11 cellular contexts compared by ENCODE assay signal in genomic region chr3:50138266-50139230, GRCh38. TPM values are rescaled to one million over a fixed set of nuclear protein-coding genes. Genes with fewer than 3 reads are reported as not detected.
A peak's percentile ranks its signal among the peaks of the same experiment; 100 is the strongest.
DNase-seq lines count a peak whose midpoint lies in the region; ATAC-seq and TF ChIP-seq lines count a peak whose summit lies in the region.
"Had no signal": no experiment of that assay in that cellular context is flagged by ENCODE, and none has a peak within 500 bp of the region (broad histone marks: within the 10 kb centered on the region; RNA-seq: fewer than 3 reads in every experiment).

No MANE protein-coding gene starts in this region.

- peaks cover 12% of the 10 kb centered on the region for H3K4me1 Mint-ChIP-seq in activated CD8-positive, alpha-beta T cell treated with anti-CD3 and anti-CD28 coated beads, Interleukin-2, amount 10 ng/mL, durations not matched to agents 7 days and 5 days (ENCODE audit: low read depth)
- peaks cover 54% of the 10 kb centered on the region for H3K4me1 Mint-ChIP-seq in mesothelial cell of epicardium

- no peak for TF ChIP-seq POLR2A in vagina (IDR thresholded peaks at IDR 0.05)

- no peaks in the 10 kb centered on the region for H3K9me3 Mint-ChIP-seq in activated CD8-positive, alpha-beta T cell treated with anti-CD3 and anti-CD28 coated beads, Interleukin-2, amount 10 ng/mL, durations not matched to agents 7 days and 5 days (ENCODE audit: insufficient read depth)
- no peaks in the 10 kb centered on the region for H3K9me3 Mint-ChIP-seq in mesothelial cell of epicardium

- no peaks in the 10 kb centered on the region for H3K9me3 ChIP-seq in vagina

- intact Hi-C loops in vagina (cut with DNase I): no loop called here

- H3K36me3 ChIP-seq in vagina: no peaks in the 10 kb centered on the region

- TF ChIP-seq CTCF in mesothelial cell of epicardium (IDR thresholded peaks at IDR 0.05; ENCODE audit: unreplicated experiment): no peak
- TF ChIP-seq CTCF in vagina (IDR thresholded peaks at IDR 0.05): no peak

- DNase-seq in NCI-H2227 (lab: John Stamatoyannopoulos, UW; ENCODE audit: unreplicated experiment): peak; percentile 62
- DNase-seq in NCI-H2227 treated with DMSO at 0.1 percent for 48 hours (lab: John Stamatoyannopoulos, UW): no peak
- DNase-seq in MV-4-11 (lab: John Stamatoyannopoulos, UW): peak; percentile 30
- no peak for DNase-seq in activated CD8-positive, alpha-beta T cell treated with anti-CD3 and anti-CD28 coated beads, Interleukin-2, amount 10 ng/mL, durations not matched to agents 7 days and 5 days
- DNase-seq in mesothelial cell of epicardium (ENCODE audit: low spot score in 2 of 2, unreplicated experiment in 2 of 2): no peak
- DNase-seq in NCI-H2107 (lab: John Stamatoyannopoulos, UW): no peak
- no peak for DNase-seq in vagina (ENCODE audit: extremely low spot score in 2 of 2)
- no peak for DNase-seq in globus pallidus (ENCODE audit: low spot score)
- DNase-seq: stimulated activated CD4-positive, alpha-beta T cell treated with anti-CD3 and anti-CD28 coated beads, Interleukin-4, amount 100 ng/mL, for 24 hours had no signal

- H3K4me3 Mint-ChIP-seq in activated CD8-positive, alpha-beta T cell treated with anti-CD3 and anti-CD28 coated beads, Interleukin-2, amount 10 ng/mL, durations not matched to agents 7 days and 5 days: no peak overlapping the region
- H3K4me3 Mint-ChIP-seq in mesothelial cell of epicardium: peak overlapping the region; percentile 44

- no peak for ATAC-seq in activated CD8-positive, alpha-beta T cell treated with anti-CD3 and anti-CD28 coated beads, Interleukin-2, amount 10 ng/mL, durations not matched to agents 7 days and 5 days
- ATAC-seq: HCT116 had no signal

- no peaks in the 10 kb centered on the region for H3K36me3 Mint-ChIP-seq in activated CD8-positive, alpha-beta T cell treated with anti-CD3 and anti-CD28 coated beads, Interleukin-2, amount 10 ng/mL, durations not matched to agents 7 days and 5 days (ENCODE audit: low read depth)
- no peaks in the 10 kb centered on the region for H3K36me3 Mint-ChIP-seq in mesothelial cell of epicardium

- H3K4me1 ChIP-seq in vagina: peaks cover 28% of the 10 kb centered on the region

- H3K27ac ChIP-seq in vagina: no peak overlapping the region

- H3K27me3 Mint-ChIP-seq in activated CD8-positive, alpha-beta T cell treated with anti-CD3 and anti-CD28 coated beads, Interleukin-2, amount 10 ng/mL, durations not matched to agents 7 days and 5 days (ENCODE audit: low read depth): peaks cover 2% of the 10 kb centered on the region
- no peaks in the 10 kb centered on the region for H3K27me3 Mint-ChIP-seq in mesothelial cell of epicardium (ENCODE audit: low read depth)

- H3K27me3 ChIP-seq in vagina: no peaks in the 10 kb centered on the region

- POLR2A ChIA-PET in activated CD8-positive, alpha-beta T cell treated with anti-CD3 and anti-CD28 coated beads, Interleukin-2, amount 10 ng/mL, durations not matched to agents 7 days and 5 days (lab: Charles Lee): no interaction called here

- no peak overlapping the region for H3K4me3 ChIP-seq in vagina

- CTCF ChIA-PET in activated CD8-positive, alpha-beta T cell treated with anti-CD3 and anti-CD28 coated beads, Interleukin-2, amount 10 ng/mL, durations not matched to agents 7 days and 5 days (lab: Charles Lee): interaction anchor here (1.7 kb wide), 1 partner anchor 18 kb away, joined by 6 read pairs; no protein-coding TSS in a partner anchor

- peak overlapping the region; percentile 28 for H3K27ac Mint-ChIP-seq in activated CD8-positive, alpha-beta T cell treated with anti-CD3 and anti-CD28 coated beads, Interleukin-2, amount 10 ng/mL, durations not matched to agents 7 days and 5 days
- H3K27ac Mint-ChIP-seq in mesothelial cell of epicardium: peak overlapping the region; percentile 94

RNA-seq across cellular contexts. Expression of gene SEMA3F, which starts 16.6 kb away (rescaled TPM):
- total RNA-seq in activated CD8-positive, alpha-beta T cell treated with anti-CD3 and anti-CD28 coated beads, Interleukin-2, amount 10 ng/mL, durations not matched to agents 7 days and 5 days: not detected
- total RNA-seq in mesothelial cell of epicardium (94.5 to 101 TPM (median 99.1 TPM) in 3 replicates), vagina (78.1 TPM)

RNA-seq across cellular contexts. Expression of gene RBM5, which starts 49.8 kb away (rescaled TPM):
- 100 to 1,000 TPM; 180 to 185 TPM for total RNA-seq in activated CD8-positive, alpha-beta T cell treated with anti-CD3 and anti-CD28 coated beads, Interleukin-2, amount 10 ng/mL, durations not matched to agents 7 days and 5 days
- total RNA-seq in mesothelial cell of epicardium (301 to 332 TPM (median 322 TPM) in 3 replicates), vagina (271 TPM)

RNA-seq across cellular contexts. Expression of gene GNAT1, which starts 52.9 kb away (rescaled TPM):
- total RNA-seq in activated CD8-positive, alpha-beta T cell treated with anti-CD3 and anti-CD28 coated beads, Interleukin-2, amount 10 ng/mL, durations not matched to agents 7 days and 5 days: not detected
- 0.27 to 0.98 TPM (median 0.55 TPM) in 3 replicates for total RNA-seq in mesothelial cell of epicardium
- not detected for total RNA-seq in vagina
- total RNA-seq: ureter had no signal

Comparison
In these comparisons a context has a peak if more than half of its experiments do, and no peak if none do; other contexts are left out.
1. DNase-seq: peak in NCI-H2227 (single experiment) and MV-4-11 (single experiment); none in NCI-H2227 treated with DMSO at 0.1 percent for 48 hours (single experiment), activated CD8-positive, alpha-beta T cell treated with anti-CD3 and anti-CD28 coated beads, Interleukin-2, amount 10 ng/mL, durations not matched to agents 7 days and 5 days (single experiment), mesothelial cell of epicardium (0 of 2), NCI-H2107 (single experiment), vagina (0 of 2) and globus pallidus (single experiment).
2. RNA of gene SEMA3F, which starts 16.6 kb away (total RNA-seq): 94.5 to 101 TPM in mesothelial cell of epicardium and 78.1 TPM in vagina (single experiment); not detected in activated CD8-positive, alpha-beta T cell treated with anti-CD3 and anti-CD28 coated beads, Interleukin-2, amount 10 ng/mL, durations not matched to agents 7 days and 5 days; every median in the first group is over 10 times any median in the second.